Comparison of ENCODE assay signal across 11 cellular contexts in the genomic region with DNA sequence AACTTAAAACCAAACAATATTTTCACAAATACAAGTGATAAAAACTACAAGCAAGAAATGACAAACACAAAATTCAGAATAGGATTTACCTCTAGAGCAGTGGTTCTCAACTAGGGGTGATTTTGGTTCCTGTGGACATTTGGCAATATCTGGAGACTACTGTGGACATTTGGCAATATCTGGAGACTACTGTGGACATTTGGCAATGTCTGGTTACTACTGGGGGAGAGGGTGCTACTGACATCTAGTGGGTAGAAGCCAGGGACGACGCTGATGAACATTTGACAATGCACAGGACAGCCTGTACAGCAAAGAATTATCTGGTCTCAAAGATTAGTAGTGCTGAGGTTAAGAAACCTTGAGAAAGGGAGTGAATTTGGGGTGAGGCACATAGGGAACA.
DNase-seq lines count a peak whose midpoint lies in the region; ATAC-seq and TF ChIP-seq lines count a peak whose summit lies in the region.
"Had no signal": no experiment of that assay in that cellular context is flagged by ENCODE, and none has a peak within 500 bp of the region (broad histone marks: within the 10 kb centered on the region; RNA-seq: fewer than 3 reads in every experiment).

No MANE protein-coding gene starts in this region.

- H3K27me3 ChIP-seq in ACC112 (ENCODE audit: insufficient read depth, low read length), result no peaks in the 10 kb centered on the region

- ATAC-seq in HG03045 (IDR thresholded peaks at IDR 0.05; ENCODE audit: unreplicated experiment), result no peak
- ATAC-seq: naive thymus-derived CD8-positive, alpha-beta T cell; stimulated activated naive B cell treated with anti-CD40 and anti-IgM and Interleukin-4, amounts not matched to agents 10 μg/mL and 1 μg/mL and 100 μg/mL, for 72 hours had no signal

- H3K27ac ChIP-seq in ACC112 (ENCODE audit: low read depth, low read length), result peak overlapping the region; percentile 88
- no peak overlapping the region for H3K27ac ChIP-seq in RWPE1

- H3K4me1 Mint-ChIP-seq in activated T-helper 2 cell treated with anti-CD3 and anti-CD28 coated beads, Interferon-gamma antibody, Interleukin-2, Interleukin-4, amounts not matched to agents 10 μg/mL and 5 μg/mL and 100 μg/mL, durations not matched to agents 14 hours and 24 hours and 36 hours (ENCODE audit: low read depth), result no peaks in the 10 kb centered on the region
- H3K4me1 Mint-ChIP-seq: naive thymus-derived CD8-positive, alpha-beta T cell; stimulated activated naive B cell treated with anti-CD40 and anti-IgM and Interleukin-4, amounts not matched to agents 10 μg/mL and 1 μg/mL and 100 μg/mL, for 72 hours had no signal

- H3K27me3 Mint-ChIP-seq in activated T-helper 2 cell treated with anti-CD3 and anti-CD28 coated beads, Interferon-gamma antibody, Interleukin-2, Interleukin-4, amounts not matched to agents 10 μg/mL and 5 μg/mL and 100 μg/mL, durations not matched to agents 14 hours and 24 hours and 36 hours (ENCODE audit: low read depth), result no peaks in the 10 kb centered on the region

- POLR2A ChIA-PET in RWPE1 (lab: Yijun Ruan, JAX; ENCODE audit: low non-redundant PET), result no interaction called here

- no peaks in the 10 kb centered on the region for H3K9me3 Mint-ChIP-seq in activated T-helper 2 cell treated with anti-CD3 and anti-CD28 coated beads, Interferon-gamma antibody, Interleukin-2, Interleukin-4, amounts not matched to agents 10 μg/mL and 5 μg/mL and 100 μg/mL, durations not matched to agents 14 hours and 24 hours and 36 hours
- H3K9me3 Mint-ChIP-seq: stimulated activated naive B cell treated with anti-CD40 and anti-IgM and Interleukin-4, amounts not matched to agents 10 μg/mL and 1 μg/mL and 100 μg/mL, for 72 hours; T-helper 1 cell treated with Interleukin-12 subunit alpha and Interleukin-12 subunit beta and Interleukin-4 antibody, amounts not matched to agents 30 μg/mL and 1 μg/mL, for 36 hours had no signal

- no peaks in the 10 kb centered on the region for H3K36me3 ChIP-seq in ACC112 (ENCODE audit: insufficient read depth, low read length)

- peaks cover 39% of the 10 kb centered on the region for H3K4me1 ChIP-seq in ACC112 (ENCODE audit: control insufficient read depth, insufficient read depth, low read length, unreplicated experiment)

- intact Hi-C loops in activated T-helper 2 cell treated with anti-CD3 and anti-CD28 coated beads, Interferon-gamma antibody, Interleukin-2, Interleukin-4, amounts not matched to agents 10 μg/mL and 5 μg/mL and 100 μg/mL, durations not matched to agents 14 hours and 24 hours and 36 hours (cut with micrococcal nuclease), result no loop called here

- H3K79me2 ChIP-seq in ACC112 (ENCODE audit: control insufficient read depth, insufficient read depth, low read length, unreplicated experiment), result no peaks in the 10 kb centered on the region

- H3K27ac Mint-ChIP-seq in activated T-helper 2 cell treated with anti-CD3 and anti-CD28 coated beads, Interferon-gamma antibody, Interleukin-2, Interleukin-4, amounts not matched to agents 10 μg/mL and 5 μg/mL and 100 μg/mL, durations not matched to agents 14 hours and 24 hours and 36 hours, result no peak overlapping the region
- H3K27ac Mint-ChIP-seq: naive thymus-derived CD8-positive, alpha-beta T cell; stimulated activated naive B cell treated with anti-CD40 and anti-IgM and Interleukin-4, amounts not matched to agents 10 μg/mL and 1 μg/mL and 100 μg/mL, for 72 hours; T-helper 1 cell treated with Interleukin-12 subunit alpha and Interleukin-12 subunit beta and Interleukin-4 antibody, amounts not matched to agents 30 μg/mL and 1 μg/mL, for 36 hours had no signal

- CTCF ChIA-PET in RWPE1 (lab: Yijun Ruan, JAX), result no interaction called here

- H3K4me3 ChIP-seq in ACC112 (ENCODE audit: low read depth, low read length), result 0 out of 2 replicates have a peak overlapping the region, but pooled peaks have one; percentile 48

- DNase-seq in RWPE1 (ENCODE audit: low spot score) (no peak), globus pallidus (ENCODE audit: low spot score) (peak; percentile 11), amniotic stem cell (lab: John Stamatoyannopoulos, UW) (no peak), activated gamma-delta T cell treated with Interleukin-2 at 50 U/mL for 16 hours (no peak)
- DNase-seq in activated T-helper 2 cell treated with anti-CD3 and anti-CD28 coated beads, Interferon-gamma antibody, Interleukin-2, Interleukin-4, amounts not matched to agents 10 μg/mL and 5 μg/mL and 100 μg/mL, durations not matched to agents 14 hours and 24 hours and 36 hours (ENCODE audit: low spot score), result no peak
- DNase-seq: naive thymus-derived CD8-positive, alpha-beta T cell; stimulated activated naive B cell treated with anti-CD40 and anti-IgM and Interleukin-4, amounts not matched to agents 10 μg/mL and 1 μg/mL and 100 μg/mL, for 72 hours had no signal

- H3K4me3 Mint-ChIP-seq in activated T-helper 2 cell treated with anti-CD3 and anti-CD28 coated beads, Interferon-gamma antibody, Interleukin-2, Interleukin-4, amounts not matched to agents 10 μg/mL and 5 μg/mL and 100 μg/mL, durations not matched to agents 14 hours and 24 hours and 36 hours (ENCODE audit: low read depth), result no peak overlapping the region
- H3K4me3 Mint-ChIP-seq: naive thymus-derived CD8-positive, alpha-beta T cell; stimulated activated naive B cell treated with anti-CD40 and anti-IgM and Interleukin-4, amounts not matched to agents 10 μg/mL and 1 μg/mL and 100 μg/mL, for 72 hours; T-helper 1 cell treated with Interleukin-12 subunit alpha and Interleukin-12 subunit beta and Interleukin-4 antibody, amounts not matched to agents 30 μg/mL and 1 μg/mL, for 36 hours had no signal

- H2AFZ ChIP-seq in ACC112 (ENCODE audit: low read length, unreplicated experiment), result no peak overlapping the region

- peak; percentile 25; the same call in 1 of the 2 replicates for TF ChIP-seq CTCF in GM12874 (IDR thresholded peaks at IDR 0.05; ENCODE audit: insufficient read depth, low read depth, low read length)
- TF ChIP-seq CTCF in RWPE1 (conservative IDR thresholded peaks at IDR 0.05; ENCODE audit: low read depth), result 0 out of 2 replicates have a peak, but pooled peaks have one; percentile 9

- no peaks in the 10 kb centered on the region for H3K36me3 Mint-ChIP-seq in activated T-helper 2 cell treated with anti-CD3 and anti-CD28 coated beads, Interferon-gamma antibody, Interleukin-2, Interleukin-4, amounts not matched to agents 10 μg/mL and 5 μg/mL and 100 μg/mL, durations not matched to agents 14 hours and 24 hours and 36 hours (ENCODE audit: low read depth)
- H3K36me3 Mint-ChIP-seq: naive thymus-derived CD8-positive, alpha-beta T cell; stimulated activated naive B cell treated with anti-CD40 and anti-IgM and Interleukin-4, amounts not matched to agents 10 μg/mL and 1 μg/mL and 100 μg/mL, for 72 hours had no signal
